8 cellular contexts compared by ENCODE assay signal in genomic region chr22:41286639-41287091, GRCh38. TPM values are rescaled to one million over a fixed set of nuclear protein-coding genes. Genes with fewer than 3 reads are reported as not detected.
DNase-seq lines count a peak whose midpoint lies in the region; ATAC-seq, FAIRE-seq and TF ChIP-seq lines count a peak whose summit lies in the region.

No MANE protein-coding gene starts in this region.

- no peaks in the 10 kb centered on the region for H3K27me3 Mint-ChIP-seq in activated naive CD8-positive, alpha-beta T cell treated with anti-CD3 and anti-CD28 coated beads, Interleukin-2, amount 50 U/mL, for 24 hours

- H3K27ac Mint-ChIP-seq in activated naive CD8-positive, alpha-beta T cell treated with anti-CD3 and anti-CD28 coated beads, Interleukin-2, amount 50 U/mL, for 24 hours: peak overlapping the region; percentile 81

- ATAC-seq in GM18868 (IDR thresholded peaks at IDR 0.05; ENCODE audit: unreplicated experiment): peak; percentile 18
- ATAC-seq in HG03139 (IDR thresholded peaks at IDR 0.05; ENCODE audit: unreplicated experiment): peak; percentile 1
- no peak for ATAC-seq in activated naive CD8-positive, alpha-beta T cell treated with anti-CD3 and anti-CD28 coated beads, Interleukin-2, amount 50 U/mL, for 24 hours

- peak; percentile 37 for DNase-seq in ACHN
- no peak for DNase-seq in SJSA1 (ENCODE audit: low read depth in 1 of 2, low spot score in 2 of 2)
- DNase-seq in activated naive CD8-positive, alpha-beta T cell treated with anti-CD3 and anti-CD28 coated beads, Interleukin-2, amount 50 U/mL, for 24 hours: peak; percentile 42
- DNase-seq in stimulated activated CD4-positive, alpha-beta T cell treated with anti-CD3 and anti-CD28 coated beads, TNF-alpha, amount 100 ng/mL, for 24 hours (ENCODE audit: low read depth in 3 of 3): peak in 2 of 3 experiments; percentile 25 to 27
- no peak for DNase-seq in GM10248 (ENCODE audit: extremely low spot score)

- H3K36me3 ChIP-seq in SJSA1: peaks cover 43% of the 10 kb centered on the region

- H3K27ac ChIP-seq in SJSA1: peak overlapping the region; percentile 66

- H3K36me3 Mint-ChIP-seq in activated naive CD8-positive, alpha-beta T cell treated with anti-CD3 and anti-CD28 coated beads, Interleukin-2, amount 50 U/mL, for 24 hours (ENCODE audit: low read depth): peaks cover 17% of the 10 kb centered on the region

- in situ Hi-C loops in ACHN (cut with HindIII; ENCODE audit: low pct_ligation_motif_present, low pct_unique_long_range_greater_than_20kb, low sequenced_read_pairs): no loop called here

- peak overlapping the region; percentile 86 for H3K4me3 Mint-ChIP-seq in activated naive CD8-positive, alpha-beta T cell treated with anti-CD3 and anti-CD28 coated beads, Interleukin-2, amount 50 U/mL, for 24 hours

- TF ChIP-seq CTCF in GM10248 (IDR thresholded peaks at IDR 0.05; ENCODE audit: control extremely low read depth, extremely low read depth, low read depth, missing control alignments): no peak

- POLR2A ChIA-PET in GM10248 (lab: Yijun Ruan, JAX): interaction anchor here (1.6 to 1.7 kb wide), 3 partner anchors 15 to 303 kb away, joined by 5 to 7 read pairs (median 6); partner anchors contain the start of genes PMM1 and ZC3H7B

- CTCF ChIA-PET in GM10248 (lab: Yijun Ruan, JAX): interaction anchor here (1.2 to 1.6 kb wide), 3 partner anchors 12 to 29 kb away, joined by 3 to 7 read pairs (median 3); partner anchors contain the start of gene ZC3H7B

- H3K4me1 Mint-ChIP-seq in activated naive CD8-positive, alpha-beta T cell treated with anti-CD3 and anti-CD28 coated beads, Interleukin-2, amount 50 U/mL, for 24 hours: peaks cover 37% of the 10 kb centered on the region

- no peaks in the 10 kb centered on the region for H3K27me3 ChIP-seq in SJSA1 (replicated peaks)

- H3K4me1 ChIP-seq in SJSA1 (replicated peaks): peaks cover 74% of the 10 kb centered on the region

- peak; percentile 66 for FAIRE-seq in islet of Langerhans (lab: Jason Lieb, UNC)

- no peaks in the 10 kb centered on the region for H3K9me3 ChIP-seq in SJSA1 (replicated peaks)

- peak overlapping the region; percentile 78 for H3K4me3 ChIP-seq in SJSA1

- no peaks in the 10 kb centered on the region for H3K9me3 Mint-ChIP-seq in activated naive CD8-positive, alpha-beta T cell treated with anti-CD3 and anti-CD28 coated beads, Interleukin-2, amount 50 U/mL, for 24 hours

RNA-seq across cellular contexts. Expression of gene RANGAP1, which starts 0.7 kb away (rescaled TPM):
- 172 and 201 TPM in 2 replicates for total RNA-seq in SJSA1 (2014; rRNA removed; shearing (Covaris generic))

RNA-seq across cellular contexts. Expression of gene ZC3H7B, which starts 14.7 kb away (rescaled TPM):
- 51.8 and 72.2 TPM in 2 replicates for total RNA-seq in SJSA1 (2014; rRNA removed; shearing (Covaris generic))

RNA-seq across cellular contexts. Expression of gene CHADL, which starts 45.9 kb away (rescaled TPM):
- total RNA-seq in SJSA1 (2014; rRNA removed; shearing (Covaris generic)): 0.11 TPM in 1 of 2 replicates, not detected in the other

Comparison
In these comparisons a context has a peak if more than half of its experiments do, and no peak if none do; other contexts are left out.
1. DNase-seq: peak in ACHN (single experiment), activated naive CD8-positive, alpha-beta T cell treated with anti-CD3 and anti-CD28 coated beads, Interleukin-2, amount 50 U/mL, for 24 hours (single experiment) and stimulated activated CD4-positive, alpha-beta T cell treated with anti-CD3 and anti-CD28 coated beads, TNF-alpha, amount 100 ng/mL, for 24 hours (2 of 3); none in SJSA1 (0 of 2) and GM10248 (single experiment).